In genomic region chr7:107830410-107830809, GRCh38 we compare ENCODE assay signal across 24 cellular contexts. TPM values are rescaled to one million over a fixed set of nuclear protein-coding genes. Genes with fewer than 3 reads are reported as not detected.
"Had no signal": no experiment of that assay in that cellular context is flagged by ENCODE, and none has a peak within 500 bp of the region (broad histone marks: within the 10 kb centered on the region; RNA-seq: fewer than 3 reads in every experiment).

No MANE protein-coding gene starts in this region.

- H3K27ac ChIP-seq: HL-60, SJSA1, SK-N-MC had no signal

- FAIRE-seq: HTR-8/SVneo, RCC 7860 had no signal

- H3K4me1 ChIP-seq: SJSA1 had no signal

- H3K36me3 ChIP-seq: SJSA1 had no signal

- DNase-seq: KBM-7, MV-4-11, NCI-H1048, NCI-H1105, NCI-H1417, NCI-H1436 treated with DMSO at 0.1 percent for 48 hours, NCI-H1694, NCI-H187 treated with DMSO at 0.1 percent for 48 hours, NCI-H2029 treated with DMSO at 0.1 percent for 48 hours, NCI-H2171 treated with DMSO at 0.1 percent for 48 hours, NCI-H345, NCI-H446 treated with DMSO at 0.1 percent for 48 hours, NCI-H510A treated with DMSO at 0.1 percent for 48 hours, NCI-H526, Right ventricle myocardium superior, RPMI8226, SIG-M5 had no signal

- H3K9me3 ChIP-seq: SJSA1 had no signal

- H3K4me3 ChIP-seq: SJSA1, SK-N-MC had no signal

RNA-seq across cellular contexts. Expression of gene SLC26A3, which starts 27.4 kb away (rescaled TPM):
- total RNA-seq: LHCN-M2, MCF 10A, Right ventricle myocardium superior, SJSA1 had no signal
